ENCODE assay signal across 2 cellular contexts in the genomic region with DNA sequence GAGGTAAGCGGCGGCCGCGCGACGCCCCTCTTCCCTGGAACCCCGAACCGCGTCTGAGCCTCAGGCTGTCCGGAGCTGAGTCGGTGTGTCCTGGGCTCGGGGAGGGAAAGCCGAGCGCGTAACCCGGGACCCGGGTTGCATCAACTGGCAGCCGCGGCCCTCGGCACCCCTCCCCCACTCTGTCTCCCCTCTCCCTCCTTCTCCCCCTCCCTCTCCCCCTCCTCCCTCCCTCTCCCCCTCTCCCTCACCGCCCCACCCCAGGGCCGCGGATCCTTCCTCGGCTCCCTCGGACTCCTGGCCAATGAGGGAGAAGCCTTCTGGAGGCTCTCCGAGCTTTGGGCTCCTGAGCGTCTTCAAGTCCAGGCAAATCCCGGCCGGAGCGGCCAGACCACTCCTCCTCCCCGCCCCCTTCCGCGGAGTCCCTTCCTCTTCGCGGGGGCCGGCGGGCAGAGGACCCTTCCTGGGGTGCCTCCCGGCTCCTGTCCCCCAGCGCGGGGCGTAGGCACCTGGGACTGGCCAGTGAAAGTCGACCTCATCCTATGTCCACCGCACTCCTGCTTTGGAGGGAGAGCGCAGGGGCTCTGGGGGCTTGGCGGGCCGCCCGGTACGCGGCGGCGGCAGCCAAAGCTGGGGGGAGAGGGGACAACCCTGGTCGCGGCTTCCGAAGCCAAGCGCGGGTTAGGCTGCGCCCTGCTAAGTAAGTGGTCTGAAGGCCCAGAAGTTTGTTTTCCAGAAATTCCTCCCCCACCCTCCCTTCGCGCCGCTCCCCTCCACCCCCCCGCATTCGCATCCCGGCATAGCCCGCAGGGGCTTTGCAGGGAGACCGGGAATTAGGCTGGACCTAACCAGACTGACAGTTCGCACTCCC.
A peak's percentile ranks its signal among the peaks of the same experiment; 100 is the strongest.
TF ChIP-seq lines count a peak whose summit lies in the region.

No MANE protein-coding gene starts in this region.

TF ChIP-seq in IMR-90, 13 proteins besides CTCF, POLR2A, EP300 and RAD21:
- TF ChIP-seq CHD1 (IDR thresholded peaks at IDR 0.05; ENCODE audit: low read depth, low read length), result 0 out of 2 replicates have a peak, but pooled peaks have one; percentile 68
- no peak for TF ChIP-seq RFX5 (IDR thresholded peaks at IDR 0.05; ENCODE audit: low read depth, low read length)
- peak; percentile 58; the same call in 1 of the 2 replicates for TF ChIP-seq MAZ (IDR thresholded peaks at IDR 0.05; ENCODE audit: borderline replicate concordance, low read depth, low read length)
- TF ChIP-seq CEBPB (IDR thresholded peaks at IDR 0.05; ENCODE audit: low read depth, low read length), result peak; percentile 61; the same call in 1 of the 2 replicates
- no peak for TF ChIP-seq NFE2L2 (IDR thresholded peaks at IDR 0.05; ENCODE audit: low read depth, low read length)
- TF ChIP-seq, protein P1, sequence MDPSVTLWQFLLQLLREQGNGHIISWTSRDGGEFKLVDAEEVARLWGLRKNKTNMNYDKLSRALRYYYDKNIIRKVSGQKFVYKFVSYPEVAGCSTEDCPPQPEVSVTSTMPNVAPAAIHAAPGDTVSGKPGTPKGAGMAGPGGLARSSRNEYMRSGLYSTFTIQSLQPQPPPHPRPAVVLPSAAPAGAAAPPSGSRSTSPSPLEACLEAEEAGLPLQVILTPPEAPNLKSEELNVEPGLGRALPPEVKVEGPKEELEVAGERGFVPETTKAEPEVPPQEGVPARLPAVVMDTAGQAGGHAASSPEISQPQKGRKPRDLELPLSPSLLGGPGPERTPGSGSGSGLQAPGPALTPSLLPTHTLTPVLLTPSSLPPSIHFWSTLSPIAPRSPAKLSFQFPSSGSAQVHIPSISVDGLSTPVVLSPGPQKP (IDR thresholded peaks at IDR 0.05; ENCODE audit: borderline replicate concordance, low read depth, low read length), result no peak
- TF ChIP-seq, protein P2, sequence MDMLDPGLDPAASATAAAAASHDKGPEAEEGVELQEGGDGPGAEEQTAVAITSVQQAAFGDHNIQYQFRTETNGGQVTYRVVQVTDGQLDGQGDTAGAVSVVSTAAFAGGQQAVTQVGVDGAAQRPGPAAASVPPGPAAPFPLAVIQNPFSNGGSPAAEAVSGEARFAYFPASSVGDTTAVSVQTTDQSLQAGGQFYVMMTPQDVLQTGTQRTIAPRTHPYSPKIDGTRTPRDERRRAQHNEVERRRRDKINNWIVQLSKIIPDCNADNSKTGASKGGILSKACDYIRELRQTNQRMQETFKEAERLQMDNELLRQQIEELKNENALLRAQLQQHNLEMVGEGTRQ (IDR thresholded peaks at IDR 0.05; ENCODE audit: low read depth, low read length), result no peak
- no peak for TF ChIP-seq BHLHE40 (IDR thresholded peaks at IDR 0.05; ENCODE audit: low read depth, low read length)
TF ChIP-seq in IMR-90: peak in this region for 3.

TF ChIP-seq in HepG2, 621 proteins besides CTCF, POLR2A, EP300 and RAD21 (continues in another document):
- TF ChIP-seq SALL1 (CRISPR knock-in tag; IDR thresholded peaks at IDR 0.05) (peak; percentile 17; the same call in 1 of the 2 replicates), SMAD1 (CRISPR knock-in tag; IDR thresholded peaks at IDR 0.05; ENCODE audit: borderline replicate concordance, low read depth) (0 out of 2 replicates have a peak, but pooled peaks have one; percentile 17), PHF8 (CRISPR knock-in tag; IDR thresholded peaks at IDR 0.05) (0 out of 2 replicates have a peak, but pooled peaks have one; percentile 0), CEBPG (CRISPR knock-in tag; IDR thresholded peaks at IDR 0.05) (peak; percentile 73), HNRNPLL (IDR thresholded peaks at IDR 0.05; ENCODE audit: low read depth, low read length, poor library complexity, severe bottlenecking) (peak; percentile 31), HNRNPK (IDR thresholded peaks at IDR 0.05; ENCODE audit: low read depth, low read length, poor library complexity, severe bottlenecking) (peak; percentile 100), ZBTB1 (CRISPR knock-in tag; IDR thresholded peaks at IDR 0.05; ENCODE audit: borderline replicate concordance) (no peak), PCBP1 (IDR thresholded peaks at IDR 0.05; ENCODE audit: borderline replicate concordance, low read depth, low read length) (peak; percentile 87; the same call in 1 of the 2 replicates), TARDBP (CRISPR knock-in tag; IDR thresholded peaks at IDR 0.05) (peak; percentile 7; the same call in 1 of the 2 replicates), ELF1 (CRISPR knock-in tag; IDR thresholded peaks at IDR 0.05) (peak; percentile 11; the same call in 1 of the 2 replicates), KLF6 (CRISPR knock-in tag; IDR thresholded peaks at IDR 0.05) (0 out of 2 replicates have a peak, but pooled peaks have one; percentile 10), ZSCAN25 (CRISPR knock-in tag; IDR thresholded peaks at IDR 0.05) (0 out of 2 replicates have a peak, but pooled peaks have one; percentile 5), HDAC1 (CRISPR knock-in tag; IDR thresholded peaks at IDR 0.05) (peak; percentile 30; the same call in 1 of the 2 replicates), ZNF567 (CRISPR knock-in tag; IDR thresholded peaks at IDR 0.05; ENCODE audit: borderline replicate concordance) (no peak)
- TF ChIP-seq, protein P3, sequence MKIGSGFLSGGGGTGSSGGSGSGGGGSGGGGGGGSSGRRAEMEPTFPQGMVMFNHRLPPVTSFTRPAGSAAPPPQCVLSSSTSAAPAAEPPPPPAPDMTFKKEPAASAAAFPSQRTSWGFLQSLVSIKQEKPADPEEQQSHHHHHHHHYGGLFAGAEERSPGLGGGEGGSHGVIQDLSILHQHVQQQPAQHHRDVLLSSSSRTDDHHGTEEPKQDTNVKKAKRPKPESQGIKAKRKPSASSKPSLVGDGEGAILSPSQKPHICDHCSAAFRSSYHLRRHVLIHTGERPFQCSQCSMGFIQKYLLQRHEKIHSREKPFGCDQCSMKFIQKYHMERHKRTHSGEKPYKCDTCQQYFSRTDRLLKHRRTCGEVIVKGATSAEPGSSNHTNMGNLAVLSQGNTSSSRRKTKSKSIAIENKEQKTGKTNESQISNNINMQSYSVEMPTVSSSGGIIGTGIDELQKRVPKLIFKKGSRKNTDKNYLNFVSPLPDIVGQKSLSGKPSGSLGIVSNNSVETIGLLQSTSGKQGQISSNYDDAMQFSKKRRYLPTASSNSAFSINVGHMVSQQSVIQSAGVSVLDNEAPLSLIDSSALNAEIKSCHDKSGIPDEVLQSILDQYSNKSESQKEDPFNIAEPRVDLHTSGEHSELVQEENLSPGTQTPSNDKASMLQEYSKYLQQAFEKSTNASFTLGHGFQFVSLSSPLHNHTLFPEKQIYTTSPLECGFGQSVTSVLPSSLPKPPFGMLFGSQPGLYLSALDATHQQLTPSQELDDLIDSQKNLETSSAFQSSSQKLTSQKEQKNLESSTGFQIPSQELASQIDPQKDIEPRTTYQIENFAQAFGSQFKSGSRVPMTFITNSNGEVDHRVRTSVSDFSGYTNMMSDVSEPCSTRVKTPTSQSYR (CRISPR knock-in tag; IDR thresholded peaks at IDR 0.05; ENCODE audit: borderline replicate concordance), result peak; percentile 78; the same call in 1 of the 2 replicates
- TF ChIP-seq, protein P4, sequence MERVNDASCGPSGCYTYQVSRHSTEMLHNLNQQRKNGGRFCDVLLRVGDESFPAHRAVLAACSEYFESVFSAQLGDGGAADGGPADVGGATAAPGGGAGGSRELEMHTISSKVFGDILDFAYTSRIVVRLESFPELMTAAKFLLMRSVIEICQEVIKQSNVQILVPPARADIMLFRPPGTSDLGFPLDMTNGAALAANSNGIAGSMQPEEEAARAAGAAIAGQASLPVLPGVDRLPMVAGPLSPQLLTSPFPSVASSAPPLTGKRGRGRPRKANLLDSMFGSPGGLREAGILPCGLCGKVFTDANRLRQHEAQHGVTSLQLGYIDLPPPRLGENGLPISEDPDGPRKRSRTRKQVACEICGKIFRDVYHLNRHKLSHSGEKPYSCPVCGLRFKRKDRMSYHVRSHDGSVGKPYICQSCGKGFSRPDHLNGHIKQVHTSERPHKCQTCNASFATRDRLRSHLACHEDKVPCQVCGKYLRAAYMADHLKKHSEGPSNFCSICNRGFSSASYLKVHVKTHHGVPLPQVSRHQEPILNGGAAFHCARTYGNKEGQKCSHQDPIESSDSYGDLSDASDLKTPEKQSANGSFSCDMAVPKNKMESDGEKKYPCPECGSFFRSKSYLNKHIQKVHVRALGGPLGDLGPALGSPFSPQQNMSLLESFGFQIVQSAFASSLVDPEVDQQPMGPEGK (CRISPR knock-in tag; IDR thresholded peaks at IDR 0.05), result peak; percentile 67
- TF ChIP-seq, protein P5, sequence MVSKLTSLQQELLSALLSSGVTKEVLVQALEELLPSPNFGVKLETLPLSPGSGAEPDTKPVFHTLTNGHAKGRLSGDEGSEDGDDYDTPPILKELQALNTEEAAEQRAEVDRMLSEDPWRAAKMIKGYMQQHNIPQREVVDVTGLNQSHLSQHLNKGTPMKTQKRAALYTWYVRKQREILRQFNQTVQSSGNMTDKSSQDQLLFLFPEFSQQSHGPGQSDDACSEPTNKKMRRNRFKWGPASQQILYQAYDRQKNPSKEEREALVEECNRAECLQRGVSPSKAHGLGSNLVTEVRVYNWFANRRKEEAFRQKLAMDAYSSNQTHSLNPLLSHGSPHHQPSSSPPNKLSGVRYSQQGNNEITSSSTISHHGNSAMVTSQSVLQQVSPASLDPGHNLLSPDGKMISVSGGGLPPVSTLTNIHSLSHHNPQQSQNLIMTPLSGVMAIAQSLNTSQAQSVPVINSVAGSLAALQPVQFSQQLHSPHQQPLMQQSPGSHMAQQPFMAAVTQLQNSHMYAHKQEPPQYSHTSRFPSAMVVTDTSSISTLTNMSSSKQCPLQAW (CRISPR knock-in tag; IDR thresholded peaks at IDR 0.05), result 0 out of 2 replicates have a peak, but pooled peaks have one; percentile 50
- TF ChIP-seq, protein P6, sequence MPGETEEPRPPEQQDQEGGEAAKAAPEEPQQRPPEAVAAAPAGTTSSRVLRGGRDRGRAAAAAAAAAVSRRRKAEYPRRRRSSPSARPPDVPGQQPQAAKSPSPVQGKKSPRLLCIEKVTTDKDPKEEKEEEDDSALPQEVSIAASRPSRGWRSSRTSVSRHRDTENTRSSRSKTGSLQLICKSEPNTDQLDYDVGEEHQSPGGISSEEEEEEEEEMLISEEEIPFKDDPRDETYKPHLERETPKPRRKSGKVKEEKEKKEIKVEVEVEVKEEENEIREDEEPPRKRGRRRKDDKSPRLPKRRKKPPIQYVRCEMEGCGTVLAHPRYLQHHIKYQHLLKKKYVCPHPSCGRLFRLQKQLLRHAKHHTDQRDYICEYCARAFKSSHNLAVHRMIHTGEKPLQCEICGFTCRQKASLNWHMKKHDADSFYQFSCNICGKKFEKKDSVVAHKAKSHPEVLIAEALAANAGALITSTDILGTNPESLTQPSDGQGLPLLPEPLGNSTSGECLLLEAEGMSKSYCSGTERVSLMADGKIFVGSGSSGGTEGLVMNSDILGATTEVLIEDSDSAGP (CRISPR knock-in tag; IDR thresholded peaks at IDR 0.05; ENCODE audit: borderline replicate concordance), result 0 out of 2 replicates have a peak, but pooled peaks have one; percentile 11
- TF ChIP-seq, protein P7, sequence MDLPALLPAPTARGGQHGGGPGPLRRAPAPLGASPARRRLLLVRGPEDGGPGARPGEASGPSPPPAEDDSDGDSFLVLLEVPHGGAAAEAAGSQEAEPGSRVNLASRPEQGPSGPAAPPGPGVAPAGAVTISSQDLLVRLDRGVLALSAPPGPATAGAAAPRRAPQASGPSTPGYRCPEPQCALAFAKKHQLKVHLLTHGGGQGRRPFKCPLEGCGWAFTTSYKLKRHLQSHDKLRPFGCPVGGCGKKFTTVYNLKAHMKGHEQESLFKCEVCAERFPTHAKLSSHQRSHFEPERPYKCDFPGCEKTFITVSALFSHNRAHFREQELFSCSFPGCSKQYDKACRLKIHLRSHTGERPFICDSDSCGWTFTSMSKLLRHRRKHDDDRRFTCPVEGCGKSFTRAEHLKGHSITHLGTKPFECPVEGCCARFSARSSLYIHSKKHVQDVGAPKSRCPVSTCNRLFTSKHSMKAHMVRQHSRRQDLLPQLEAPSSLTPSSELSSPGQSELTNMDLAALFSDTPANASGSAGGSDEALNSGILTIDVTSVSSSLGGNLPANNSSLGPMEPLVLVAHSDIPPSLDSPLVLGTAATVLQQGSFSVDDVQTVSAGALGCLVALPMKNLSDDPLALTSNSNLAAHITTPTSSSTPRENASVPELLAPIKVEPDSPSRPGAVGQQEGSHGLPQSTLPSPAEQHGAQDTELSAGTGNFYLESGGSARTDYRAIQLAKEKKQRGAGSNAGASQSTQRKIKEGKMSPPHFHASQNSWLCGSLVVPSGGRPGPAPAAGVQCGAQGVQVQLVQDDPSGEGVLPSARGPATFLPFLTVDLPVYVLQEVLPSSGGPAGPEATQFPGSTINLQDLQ (CRISPR knock-in tag; IDR thresholded peaks at IDR 0.05), result no peak
- TF ChIP-seq, protein P8, sequence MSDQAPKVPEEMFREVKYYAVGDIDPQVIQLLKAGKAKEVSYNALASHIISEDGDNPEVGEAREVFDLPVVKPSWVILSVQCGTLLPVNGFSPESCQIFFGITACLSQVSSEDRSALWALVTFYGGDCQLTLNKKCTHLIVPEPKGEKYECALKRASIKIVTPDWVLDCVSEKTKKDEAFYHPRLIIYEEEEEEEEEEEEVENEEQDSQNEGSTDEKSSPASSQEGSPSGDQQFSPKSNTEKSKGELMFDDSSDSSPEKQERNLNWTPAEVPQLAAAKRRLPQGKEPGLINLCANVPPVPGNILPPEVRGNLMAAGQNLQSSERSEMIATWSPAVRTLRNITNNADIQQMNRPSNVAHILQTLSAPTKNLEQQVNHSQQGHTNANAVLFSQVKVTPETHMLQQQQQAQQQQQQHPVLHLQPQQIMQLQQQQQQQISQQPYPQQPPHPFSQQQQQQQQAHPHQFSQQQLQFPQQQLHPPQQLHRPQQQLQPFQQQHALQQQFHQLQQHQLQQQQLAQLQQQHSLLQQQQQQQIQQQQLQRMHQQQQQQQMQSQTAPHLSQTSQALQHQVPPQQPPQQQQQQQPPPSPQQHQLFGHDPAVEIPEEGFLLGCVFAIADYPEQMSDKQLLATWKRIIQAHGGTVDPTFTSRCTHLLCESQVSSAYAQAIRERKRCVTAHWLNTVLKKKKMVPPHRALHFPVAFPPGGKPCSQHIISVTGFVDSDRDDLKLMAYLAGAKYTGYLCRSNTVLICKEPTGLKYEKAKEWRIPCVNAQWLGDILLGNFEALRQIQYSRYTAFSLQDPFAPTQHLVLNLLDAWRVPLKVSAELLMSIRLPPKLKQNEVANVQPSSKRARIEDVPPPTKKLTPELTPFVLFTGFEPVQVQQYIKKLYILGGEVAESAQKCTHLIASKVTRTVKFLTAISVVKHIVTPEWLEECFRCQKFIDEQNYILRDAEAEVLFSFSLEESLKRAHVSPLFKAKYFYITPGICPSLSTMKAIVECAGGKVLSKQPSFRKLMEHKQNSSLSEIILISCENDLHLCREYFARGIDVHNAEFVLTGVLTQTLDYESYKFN (CRISPR knock-in tag; conservative IDR thresholded peaks at IDR 0.05), result 0 out of 2 replicates have a peak, but pooled peaks have one; percentile 3
